Comparison of ENCODE assay signal across 27 cellular contexts in genomic region chr5:178165585-178165984, GRCh38. TPM values are rescaled to one million over a fixed set of nuclear protein-coding genes. Genes with fewer than 3 reads are reported as not detected.
"Had no signal": no experiment of that assay in that cellular context is flagged by ENCODE, and none has a peak within 500 bp of the region (broad histone marks: within the 10 kb centered on the region; RNA-seq: fewer than 3 reads in every experiment).

No MANE protein-coding gene starts in this region.

- H3K27me3 Mint-ChIP-seq: activated naive CD8-positive, alpha-beta T cell had no signal

- H3K4me3 ChIP-seq: cardiac muscle cell had no signal

- H3K36me3 ChIP-seq: brain microvascular endothelial cell, cardiac muscle cell had no signal

- DNase-seq: activated B cell treated with CpG ODN at 0.5 μM for 24 hours; activated CD4-positive, alpha-beta memory T cell treated with anti-CD3 and anti-CD28 coated beads for 36 hours; activated CD4-positive, alpha-beta T cell treated with anti-CD3 and anti-CD28 coated beads for 1 hour; activated CD4-positive, alpha-beta T cell treated with anti-CD3 and anti-CD28 coated beads, Interleukin-2, amount 10 ng/mL, durations not matched to agents 7 days and 5 days; activated CD8-positive, alpha-beta memory T cell treated with anti-CD3 and anti-CD28 coated beads for 24 hours; activated gamma-delta T cell; activated naive CD4-positive, alpha-beta T cell treated with anti-CD3 and anti-CD28 coated beads for 36 hours; activated T-cell treated with anti-CD3 and anti-CD28 coated beads, Interleukin-2, amount 50 U/mL, for 4 hours; amygdala; brain microvascular endothelial cell; Karpas-422; MM.1S; NCI-H1105; NCI-H1436; NCI-H1694 treated with DMSO at 0.1 percent for 48 hours; NCI-H2029 treated with DMSO at 0.1 percent for 48 hours; NCI-H345; NCI-H510A; NCI-H526 treated with DMSO at 0.1 percent for 48 hours; NCI-H82; SIG-M5; T-helper 17 cell; T-helper 9 cell had no signal

- H3K9me3 Mint-ChIP-seq: activated B cell treated with CpG ODN at 0.5 μM for 24 hours; activated CD4-positive, alpha-beta memory T cell treated with anti-CD3 and anti-CD28 coated beads for 36 hours; activated CD4-positive, alpha-beta T cell treated with anti-CD3 and anti-CD28 coated beads, Interleukin-2, amount 10 ng/mL, durations not matched to agents 7 days and 5 days; activated naive CD4-positive, alpha-beta T cell treated with anti-CD3 and anti-CD28 coated beads for 36 hours; activated T-cell treated with anti-CD3 and anti-CD28 coated beads, Interleukin-2, amount 50 U/mL, for 4 hours had no signal

- H3K27ac ChIP-seq: brain microvascular endothelial cell, cardiac muscle cell had no signal

- ATAC-seq: activated T-cell treated with anti-CD3 and anti-CD28 coated beads, Interleukin-2, amount 50 U/mL, for 4 hours; T-helper 17 cell had no signal

- H3K36me3 Mint-ChIP-seq: activated CD4-positive, alpha-beta memory T cell treated with anti-CD3 and anti-CD28 coated beads for 36 hours; activated naive CD8-positive, alpha-beta T cell had no signal

- H3K27ac Mint-ChIP-seq: activated B cell treated with CpG ODN at 0.5 μM for 24 hours; activated CD4-positive, alpha-beta memory T cell treated with anti-CD3 and anti-CD28 coated beads for 36 hours; activated CD4-positive, alpha-beta T cell treated with anti-CD3 and anti-CD28 coated beads, Interleukin-2, amount 10 ng/mL, durations not matched to agents 7 days and 5 days; activated naive CD4-positive, alpha-beta T cell treated with anti-CD3 and anti-CD28 coated beads for 36 hours; activated naive CD8-positive, alpha-beta T cell; T-helper 17 cell had no signal

- H3K4me3 Mint-ChIP-seq: activated B cell treated with CpG ODN at 0.5 μM for 24 hours; activated CD4-positive, alpha-beta memory T cell treated with anti-CD3 and anti-CD28 coated beads for 36 hours; activated CD4-positive, alpha-beta T cell treated with anti-CD3 and anti-CD28 coated beads, Interleukin-2, amount 10 ng/mL, durations not matched to agents 7 days and 5 days; activated naive CD4-positive, alpha-beta T cell treated with anti-CD3 and anti-CD28 coated beads for 36 hours; activated naive CD8-positive, alpha-beta T cell; activated T-cell treated with anti-CD3 and anti-CD28 coated beads, Interleukin-2, amount 50 U/mL, for 4 hours; T-helper 17 cell had no signal

RNA-seq across cellular contexts. Expression of gene GMCL2, which starts 21.6 kb away (rescaled TPM):
- total RNA-seq: activated B cell treated with CpG ODN at 0.5 μM for 24 hours; activated CD4-positive, alpha-beta memory T cell treated with anti-CD3 and anti-CD28 coated beads for 36 hours; activated CD4-positive, alpha-beta T cell treated with anti-CD3 and anti-CD28 coated beads, Interleukin-2, amount 10 ng/mL, durations not matched to agents 7 days and 5 days; activated naive CD4-positive, alpha-beta T cell treated with anti-CD3 and anti-CD28 coated beads for 36 hours; activated T-cell treated with anti-CD3 and anti-CD28 coated beads, Interleukin-2, amount 50 U/mL, for 4 hours; cardiac muscle cell; OCI-LY7; RPMI7951; T-helper 17 cell had no signal
- polyA plus RNA-seq: cardiac muscle cell had no signal
